In genomic region chr18:57533399-57533884, GRCh38 we compare ENCODE assay signal across 12 cellular contexts. TPM values are rescaled to one million over a fixed set of nuclear protein-coding genes. Genes with fewer than 3 reads are reported as not detected.
DNase-seq lines count a peak whose midpoint lies in the region; ATAC-seq and TF ChIP-seq lines count a peak whose summit lies in the region.
"Had no signal": no experiment of that assay in that cellular context is flagged by ENCODE, and none has a peak within 500 bp of the region (broad histone marks: within the 10 kb centered on the region; RNA-seq: fewer than 3 reads in every experiment).

No MANE protein-coding gene starts in this region.

- H3K27me3 Mint-ChIP-seq in nephron (ENCODE audit: low read depth): peaks cover 36% of the 10 kb centered on the region

- peaks cover 22% of the 10 kb centered on the region for H3K4me1 Mint-ChIP-seq in nephron
- H3K4me1 Mint-ChIP-seq: activated B cell treated with CpG ODN at 0.5 μM for 24 hours had no signal

- peak overlapping the region in 2 of 3 experiments; percentile 3 to 48 for H3K4me3 Mint-ChIP-seq in nephron
- H3K4me3 Mint-ChIP-seq: activated B cell treated with CpG ODN at 0.5 μM for 24 hours had no signal

- H3K27ac Mint-ChIP-seq in nephron: peak overlapping the region in 2 of 3 experiments; percentile 4 to 73
- H3K27ac Mint-ChIP-seq: activated B cell treated with CpG ODN at 0.5 μM for 24 hours had no signal

- TF ChIP-seq CTCF in fibroblast of mammary gland (conservative IDR thresholded peaks at IDR 0.05; ENCODE audit: control insufficient read depth, insufficient read depth, low read depth, low read length) (no peak), nephron (IDR thresholded peaks at IDR 0.05; ENCODE audit: unreplicated experiment in 3 of 3) (no peak)

- no peaks in the 10 kb centered on the region for H3K36me3 Mint-ChIP-seq in nephron (ENCODE audit: low read depth)

- DNase-seq in H4 (ENCODE audit: low spot score) (peak; percentile 17), OCI-M1 (lab: John Stamatoyannopoulos, UW) (peak; percentile 82), fibroblast of mammary gland (ENCODE audit: low read depth) (peak; percentile 8), NCI-H82 treated with DMSO at 0.1 percent for 48 hours (lab: John Stamatoyannopoulos, UW; ENCODE audit: unreplicated experiment) (no peak)
- no peak for DNase-seq in activated CD4-positive, alpha-beta T cell treated with anti-CD3 and anti-CD28 coated beads for 48 hours
- no peak for DNase-seq in stimulated activated naive CD4-positive, alpha-beta T cell treated with Interleukin-2 at 50 U/mL for 16 hours (lab: John Stamatoyannopoulos, UW)
- DNase-seq: activated B cell treated with CpG ODN at 0.5 μM for 24 hours, colonic mucosa, occipital lobe had no signal

- ATAC-seq in GM19324 (IDR thresholded peaks at IDR 0.05; ENCODE audit: low FRiP score, unreplicated experiment): no peak

- no peaks in the 10 kb centered on the region for H3K9me3 Mint-ChIP-seq in nephron
- H3K9me3 Mint-ChIP-seq: activated B cell treated with CpG ODN at 0.5 μM for 24 hours had no signal

- H3K4me3 ChIP-seq in fibroblast of mammary gland (ENCODE audit: control insufficient read depth, low read depth, low read length): no peak overlapping the region
- H3K4me3 ChIP-seq: colonic mucosa, tibial nerve had no signal

RNA-seq across cellular contexts. Expression of gene FECH, which starts 53.1 kb away (rescaled TPM):
- 88.0 and 106 TPM in 2 replicates for total RNA-seq in H4 (2014; rRNA removed; shearing (Covaris generic))

Comparison
In these comparisons a context has a peak if more than half of its experiments do, and no peak if none do; other contexts are left out.
1. DNase-seq: peak in H4 (single experiment), OCI-M1 (single experiment) and fibroblast of mammary gland (single experiment); none in activated CD4-positive, alpha-beta T cell treated with anti-CD3 and anti-CD28 coated beads for 48 hours (single experiment), NCI-H82 treated with DMSO at 0.1 percent for 48 hours (single experiment) and stimulated activated naive CD4-positive, alpha-beta T cell treated with Interleukin-2 at 50 U/mL for 16 hours (single experiment).